In the genomic region with DNA sequence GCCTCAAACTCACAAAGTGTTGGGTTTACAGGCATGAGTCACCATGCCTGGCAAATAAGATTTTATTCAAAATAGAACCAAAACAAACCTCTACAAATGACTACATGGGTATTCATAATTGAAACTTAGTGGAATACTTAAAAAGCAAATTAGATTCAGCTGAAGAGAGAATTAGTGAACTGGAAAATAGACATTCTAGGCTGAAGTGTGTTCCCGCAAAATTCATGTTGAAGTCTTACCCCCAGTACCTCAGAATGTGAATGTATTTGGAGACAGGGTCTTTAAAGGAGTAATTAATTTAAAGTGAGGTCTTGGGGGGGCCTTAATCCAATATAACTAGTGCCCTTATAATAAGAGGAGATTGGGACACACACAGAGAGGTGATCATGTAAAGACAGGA, we compare ENCODE assay signal across 6 cellular contexts.
TF ChIP-seq lines count a peak whose summit lies in the region.

No MANE protein-coding gene starts in this region.

TF ChIP-seq in SK-N-SH treated with all-trans-retinoic acid at 6 μM for 48 hours, 23 proteins besides CTCF, POLR2A, EP300 and RAD21:
- no peak for TF ChIP-seq BACH2 (CRISPR knock-in tag; IDR thresholded peaks at IDR 0.05; ENCODE audit: borderline replicate concordance)
- TF ChIP-seq ZFP30 (CRISPR knock-in tag; IDR thresholded peaks at IDR 0.05) = peak; percentile 79

TF ChIP-seq in SK-N-SH, 30 proteins besides CTCF, POLR2A, EP300 and RAD21:
- no peak for TF ChIP-seq TAF1 (IDR thresholded peaks at IDR 0.05; ENCODE audit: borderline replicate concordance, low read depth, low read length)
- TF ChIP-seq FOSL2 (IDR thresholded peaks at IDR 0.05; ENCODE audit: borderline replicate concordance, low read depth) = no peak
TF ChIP-seq in SK-N-SH: peak in this region for 0.

TF ChIP-seq in A549, 52 proteins besides CTCF, POLR2A, EP300 and RAD21:
- TF ChIP-seq KDM1A (IDR thresholded peaks at IDR 0.05; ENCODE audit: low read depth) (0 out of 2 replicates have a peak, but pooled peaks have one; percentile 57), FOSL2 (IDR thresholded peaks at IDR 0.05) (no peak), FOSL2 (CRISPR knock-in tag; IDR thresholded peaks at IDR 0.05) (peak; percentile 20; the same call in 1 of the 2 replicates), PHF8 (IDR thresholded peaks at IDR 0.05; ENCODE audit: borderline replicate concordance, low read depth) (no peak)

TF ChIP-seq in HEK293, 187 proteins besides CTCF, POLR2A, EP300 and RAD21:
- TF ChIP-seq, protein P1, sequence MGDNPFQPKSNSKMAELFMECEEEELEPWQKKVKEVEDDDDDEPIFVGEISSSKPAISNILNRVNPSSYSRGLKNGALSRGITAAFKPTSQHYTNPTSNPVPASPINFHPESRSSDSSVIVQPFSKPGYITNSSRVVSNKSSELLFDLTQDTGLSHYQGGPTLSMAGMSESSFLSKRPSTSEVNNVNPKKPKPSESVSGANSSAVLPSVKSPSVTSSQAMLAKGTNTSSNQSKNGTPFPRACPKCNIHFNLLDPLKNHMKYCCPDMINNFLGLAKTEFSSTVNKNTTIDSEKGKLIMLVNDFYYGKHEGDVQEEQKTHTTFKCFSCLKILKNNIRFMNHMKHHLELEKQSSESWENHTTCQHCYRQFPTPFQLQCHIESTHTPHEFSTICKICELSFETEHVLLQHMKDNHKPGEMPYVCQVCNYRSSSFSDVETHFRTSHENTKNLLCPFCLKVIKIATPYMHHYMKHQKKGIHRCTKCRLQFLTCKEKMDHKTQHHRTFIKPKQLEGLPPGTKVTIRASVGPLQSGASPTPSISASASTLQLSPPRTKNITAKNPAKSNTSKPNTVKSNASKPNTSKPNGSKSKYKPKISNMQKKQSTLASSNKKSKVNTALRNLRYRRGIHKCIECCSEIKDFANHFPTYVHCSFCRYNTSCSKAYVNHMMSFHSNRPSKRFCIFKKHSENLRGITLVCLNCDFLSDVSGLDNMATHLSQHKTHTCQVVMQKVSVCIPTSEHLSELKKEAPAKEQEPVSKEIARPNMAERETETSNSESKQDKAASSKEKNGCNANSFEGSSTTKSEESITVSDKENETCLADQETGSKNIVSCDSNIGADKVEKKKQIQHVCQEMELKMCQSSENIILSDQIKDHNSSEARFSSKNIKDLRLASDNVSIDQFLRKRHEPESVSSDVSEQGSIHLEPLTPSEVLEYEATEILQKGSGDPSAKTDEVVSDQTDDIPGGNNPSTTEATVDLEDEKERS (tag by site-specific recombination; IDR thresholded peaks at IDR 0.05) = 0 out of 2 replicates have a peak, but pooled peaks have one; percentile 40
- TF ChIP-seq, protein P2, sequence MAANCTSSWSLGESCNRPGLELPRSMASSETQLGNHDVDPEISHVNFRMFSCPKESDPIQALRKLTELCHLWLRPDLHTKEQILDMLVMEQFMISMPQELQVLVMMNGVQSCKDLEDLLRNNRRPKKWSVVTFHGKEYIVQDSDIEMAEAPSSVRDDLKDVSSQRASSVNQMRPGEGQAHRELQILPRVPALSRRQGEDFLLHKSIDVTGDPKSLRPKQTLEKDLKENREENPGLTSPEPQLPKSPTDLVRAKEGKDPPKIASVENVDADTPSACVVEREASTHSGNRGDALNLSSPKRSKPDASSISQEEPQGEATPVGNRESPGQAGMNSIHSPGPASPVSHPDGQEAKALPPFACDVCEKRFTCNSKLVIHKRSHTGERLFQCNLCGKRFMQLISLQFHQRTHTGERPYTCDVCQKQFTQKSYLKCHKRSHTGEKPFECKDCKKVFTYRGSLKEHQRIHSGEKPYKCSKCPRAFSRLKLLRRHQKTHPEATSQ (tag by site-specific recombination; IDR thresholded peaks at IDR 0.05) = no peak
- TF ChIP-seq, protein P3, sequence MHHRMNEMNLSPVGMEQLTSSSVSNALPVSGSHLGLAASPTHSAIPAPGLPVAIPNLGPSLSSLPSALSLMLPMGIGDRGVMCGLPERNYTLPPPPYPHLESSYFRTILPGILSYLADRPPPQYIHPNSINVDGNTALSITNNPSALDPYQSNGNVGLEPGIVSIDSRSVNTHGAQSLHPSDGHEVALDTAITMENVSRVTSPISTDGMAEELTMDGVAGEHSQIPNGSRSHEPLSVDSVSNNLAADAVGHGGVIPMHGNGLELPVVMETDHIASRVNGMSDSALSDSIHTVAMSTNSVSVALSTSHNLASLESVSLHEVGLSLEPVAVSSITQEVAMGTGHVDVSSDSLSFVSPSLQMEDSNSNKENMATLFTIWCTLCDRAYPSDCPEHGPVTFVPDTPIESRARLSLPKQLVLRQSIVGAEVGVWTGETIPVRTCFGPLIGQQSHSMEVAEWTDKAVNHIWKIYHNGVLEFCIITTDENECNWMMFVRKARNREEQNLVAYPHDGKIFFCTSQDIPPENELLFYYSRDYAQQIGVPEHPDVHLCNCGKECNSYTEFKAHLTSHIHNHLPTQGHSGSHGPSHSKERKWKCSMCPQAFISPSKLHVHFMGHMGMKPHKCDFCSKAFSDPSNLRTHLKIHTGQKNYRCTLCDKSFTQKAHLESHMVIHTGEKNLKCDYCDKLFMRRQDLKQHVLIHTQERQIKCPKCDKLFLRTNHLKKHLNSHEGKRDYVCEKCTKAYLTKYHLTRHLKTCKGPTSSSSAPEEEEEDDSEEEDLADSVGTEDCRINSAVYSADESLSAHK (tag by site-specific recombination; IDR thresholded peaks at IDR 0.05) = no peak

TF ChIP-seq in H1, 55 proteins besides CTCF, POLR2A, EP300 and RAD21 (continued from another document):
- TF ChIP-seq KDM1A (IDR thresholded peaks at IDR 0.05; ENCODE audit: borderline replicate concordance, low read length) = peak; percentile 33; the same call in 1 of the 2 replicates

TF ChIP-seq in GM12891, 5 proteins besides CTCF, POLR2A, EP300 and RAD21:
- no peak for TF ChIP-seq PAX5 (IDR thresholded peaks at IDR 0.05; ENCODE audit: insufficient read depth, low read length, severe bottlenecking)
- no peak for TF ChIP-seq TAF1 (IDR thresholded peaks at IDR 0.05; ENCODE audit: low read depth, low read length)
- TF ChIP-seq SPI1 (IDR thresholded peaks at IDR 0.05; ENCODE audit: low read depth, low read length) = no peak
- TF ChIP-seq POU2F2 (IDR thresholded peaks at IDR 0.05; ENCODE audit: low read depth, low read length) = no peak
- TF ChIP-seq POLR2AphosphoS5 (IDR thresholded peaks at IDR 0.05; ENCODE audit: low read depth, low read length) = no peak
TF ChIP-seq in GM12891: peak in this region for 0.
